ENCODE assay signal across 17 cellular contexts in the genomic region with DNA sequence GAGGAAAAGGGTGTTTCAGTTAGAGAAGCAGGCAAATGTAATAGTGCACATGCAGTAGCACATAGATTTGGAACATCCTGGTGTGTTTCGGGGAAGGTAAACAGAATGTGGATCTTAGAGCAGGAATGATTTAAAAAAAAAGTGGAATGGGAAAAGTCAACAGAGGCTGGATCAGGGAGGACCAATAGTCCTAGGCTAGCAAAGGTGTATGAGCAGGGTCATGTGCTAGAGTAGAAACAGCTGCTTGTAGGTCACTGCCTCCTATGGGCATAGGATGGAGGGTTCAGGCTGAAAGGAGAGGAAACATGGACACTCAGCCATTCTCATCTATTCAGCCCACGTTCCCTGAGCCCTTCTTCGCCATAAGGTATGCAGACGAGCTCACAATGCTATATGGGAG. TPM values are rescaled to one million over a fixed set of nuclear protein-coding genes. Genes with fewer than 3 reads are reported as not detected.
DNase-seq lines count a peak whose midpoint lies in the region; ATAC-seq and TF ChIP-seq lines count a peak whose summit lies in the region.
"Had no signal": no experiment of that assay in that cellular context is flagged by ENCODE, and none has a peak within 500 bp of the region (broad histone marks: within the 10 kb centered on the region; RNA-seq: fewer than 3 reads in every experiment).

No MANE protein-coding gene starts in this region.

- no peak overlapping the region for H2AFZ ChIP-seq in GM23338

- intact Hi-C loops in uterus (cut with DNase I; ENCODE audit: low total_unique reads): no loop called here

- DNase-seq in GM23338 (ENCODE audit: low spot score) (peak; percentile 45), NCI-H774 (lab: John Stamatoyannopoulos, UW) (peak; percentile 36), left lobe of liver (ENCODE audit: low spot score) (peak; percentile 55), progenitor cell of endocrine pancreas (ENCODE audit: low spot score, unreplicated experiment) (no peak), uterus (no peak), HT-29 (ENCODE audit: low spot score) (no peak)
- DNase-seq: CD4-positive, CD25-positive, alpha-beta regulatory T cell; GF-D8; NCI-H1048; NCI-H2081 treated with DMSO at 0.1 percent for 48 hours; NCI-H524; NK-92 treated with Interleukin-12 subunit alpha and Interleukin-12 subunit beta, amount 100 ng/mL, for 24 hours; OCI-M1; SIG-M5 had no signal

- peaks cover 12% of the 10 kb centered on the region for H3K36me3 Mint-ChIP-seq in GM23338 (ENCODE audit: low read depth)
- peaks cover 3% of the 10 kb centered on the region for H3K36me3 Mint-ChIP-seq in progenitor cell of endocrine pancreas (ENCODE audit: insufficient read depth)

- H3K27me3 Mint-ChIP-seq in GM23338 (ENCODE audit: insufficient read depth, low read depth, poor library complexity) (peaks cover 8% of the 10 kb centered on the region), progenitor cell of endocrine pancreas (no peaks in the 10 kb centered on the region)
- H3K27me3 Mint-ChIP-seq: B cell; CD4-positive, CD25-positive, alpha-beta regulatory T cell had no signal

- 0 out of 2 replicates have a peak, but pooled peaks cover 6% of the 10 kb centered on the region for H4K20me1 ChIP-seq in GM23338 (replicated peaks; ENCODE audit: insufficient read depth)

- no peaks in the 10 kb centered on the region for H3K9me3 ChIP-seq in uterus
- H3K9me3 ChIP-seq: HAP-1 had no signal

- TF ChIP-seq CTCF in GM23338 (conservative IDR thresholded peaks at IDR 0.05; ENCODE audit: low read depth in 2 of 2): peak; percentile 24 to 49; a peak in 3 of 4 replicates
- TF ChIP-seq CTCF in progenitor cell of endocrine pancreas (IDR thresholded peaks at IDR 0.05; ENCODE audit: unreplicated experiment): no peak
- no peak for TF ChIP-seq CTCF in uterus (IDR thresholded peaks at IDR 0.05)

- H3F3A ChIP-seq in GM23338 (replicated peaks; ENCODE audit: low read depth): peaks cover 17% of the 10 kb centered on the region

- peaks cover 8% of the 10 kb centered on the region for H3K79me2 ChIP-seq in GM23338 (replicated peaks; ENCODE audit: insufficient read depth)

- H3K27ac ChIP-seq in GM23338 (ENCODE audit: low read depth): no peak overlapping the region
- no peak overlapping the region for H3K27ac ChIP-seq in uterus

- H3K27ac Mint-ChIP-seq in GM23338 (no peak overlapping the region), progenitor cell of endocrine pancreas (peak overlapping the region; percentile 13)
- H3K27ac Mint-ChIP-seq: B cell had no signal

- H3K9me2 ChIP-seq in GM23338 (ENCODE audit: insufficient read depth): no peaks in the 10 kb centered on the region

- H3K4me1 ChIP-seq in GM23338 (ENCODE audit: insufficient read depth) (no peaks in the 10 kb centered on the region), uterus (no peaks in the 10 kb centered on the region)

- H3K4me3 ChIP-seq in GM23338: no peak overlapping the region
- H3K4me3 ChIP-seq in uterus: no peak overlapping the region
- H3K4me3 ChIP-seq: HAP-1 had no signal

- no peak overlapping the region for H3K4me3 Mint-ChIP-seq in GM23338
- H3K4me3 Mint-ChIP-seq in progenitor cell of endocrine pancreas (ENCODE audit: low read depth): no peak overlapping the region
- H3K4me3 Mint-ChIP-seq: B cell had no signal

- ATAC-seq in GM23338 (peak; percentile 16), left lobe of liver (peak; percentile 71), HG03442 (IDR thresholded peaks at IDR 0.05; ENCODE audit: unreplicated experiment) (no peak)

- H3K36me3 ChIP-seq in GM23338 (ENCODE audit: insufficient read depth): peaks cover 4% of the 10 kb centered on the region; the same call in 1 of the 2 replicates
- no peaks in the 10 kb centered on the region for H3K36me3 ChIP-seq in uterus

- H3K9me3 Mint-ChIP-seq in GM23338 (no peaks in the 10 kb centered on the region; the same call in 2 of the 3 replicates), progenitor cell of endocrine pancreas (ENCODE audit: low read depth) (no peaks in the 10 kb centered on the region)
- H3K9me3 Mint-ChIP-seq: CD4-positive, CD25-positive, alpha-beta regulatory T cell had no signal

- no peak overlapping the region for H3K4me2 ChIP-seq in GM23338

- no peak for TF ChIP-seq POLR2A in uterus (IDR thresholded peaks at IDR 0.05)

- no peaks in the 10 kb centered on the region for H3K27me3 ChIP-seq in GM23338 (ENCODE audit: insufficient read depth)
- no peaks in the 10 kb centered on the region for H3K27me3 ChIP-seq in uterus

- H3K4me1 Mint-ChIP-seq in GM23338: peaks cover under 1% of the 10 kb centered on the region; the same call in 2 of the 3 replicates
- H3K4me1 Mint-ChIP-seq in progenitor cell of endocrine pancreas (ENCODE audit: low read depth): peaks cover 11% of the 10 kb centered on the region

TF ChIP-seq in GM23338, 12 proteins besides CTCF, POLR2A, EP300 and RAD21 (continues in another document):
- no peak for TF ChIP-seq ZNF331 (CRISPR knock-in tag; IDR thresholded peaks at IDR 0.05; ENCODE audit: low read depth)
- no peak for TF ChIP-seq CREB1 (CRISPR knock-in tag; IDR thresholded peaks at IDR 0.05; ENCODE audit: low read depth)
- TF ChIP-seq, protein P1, sequence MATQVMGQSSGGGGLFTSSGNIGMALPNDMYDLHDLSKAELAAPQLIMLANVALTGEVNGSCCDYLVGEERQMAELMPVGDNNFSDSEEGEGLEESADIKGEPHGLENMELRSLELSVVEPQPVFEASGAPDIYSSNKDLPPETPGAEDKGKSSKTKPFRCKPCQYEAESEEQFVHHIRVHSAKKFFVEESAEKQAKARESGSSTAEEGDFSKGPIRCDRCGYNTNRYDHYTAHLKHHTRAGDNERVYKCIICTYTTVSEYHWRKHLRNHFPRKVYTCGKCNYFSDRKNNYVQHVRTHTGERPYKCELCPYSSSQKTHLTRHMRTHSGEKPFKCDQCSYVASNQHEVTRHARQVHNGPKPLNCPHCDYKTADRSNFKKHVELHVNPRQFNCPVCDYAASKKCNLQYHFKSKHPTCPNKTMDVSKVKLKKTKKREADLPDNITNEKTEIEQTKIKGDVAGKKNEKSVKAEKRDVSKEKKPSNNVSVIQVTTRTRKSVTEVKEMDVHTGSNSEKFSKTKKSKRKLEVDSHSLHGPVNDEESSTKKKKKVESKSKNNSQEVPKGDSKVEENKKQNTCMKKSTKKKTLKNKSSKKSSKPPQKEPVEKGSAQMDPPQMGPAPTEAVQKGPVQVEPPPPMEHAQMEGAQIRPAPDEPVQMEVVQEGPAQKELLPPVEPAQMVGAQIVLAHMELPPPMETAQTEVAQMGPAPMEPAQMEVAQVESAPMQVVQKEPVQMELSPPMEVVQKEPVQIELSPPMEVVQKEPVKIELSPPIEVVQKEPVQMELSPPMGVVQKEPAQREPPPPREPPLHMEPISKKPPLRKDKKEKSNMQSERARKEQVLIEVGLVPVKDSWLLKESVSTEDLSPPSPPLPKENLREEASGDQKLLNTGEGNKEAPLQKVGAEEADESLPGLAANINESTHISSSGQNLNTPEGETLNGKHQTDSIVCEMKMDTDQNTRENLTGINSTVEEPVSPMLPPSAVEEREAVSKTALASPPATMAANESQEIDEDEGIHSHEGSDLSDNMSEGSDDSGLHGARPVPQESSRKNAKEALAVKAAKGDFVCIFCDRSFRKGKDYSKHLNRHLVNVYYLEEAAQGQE (IDR thresholded peaks at IDR 0.05; ENCODE audit: unreplicated experiment): no peak
- no peak for TF ChIP-seq STAT1 (IDR thresholded peaks at IDR 0.05; ENCODE audit: unreplicated experiment)
- no peak for TF ChIP-seq POLR2AphosphoS5 (IDR thresholded peaks at IDR 0.05; ENCODE audit: low read depth)
- no peak for TF ChIP-seq NANOG (IDR thresholded peaks at IDR 0.05; ENCODE audit: borderline replicate concordance)
- TF ChIP-seq EZH2phosphoT487 (IDR thresholded peaks at IDR 0.05; ENCODE audit: unreplicated experiment): no peak
- TF ChIP-seq JUNB (IDR thresholded peaks at IDR 0.05; ENCODE audit: unreplicated experiment): no peak
- TF ChIP-seq EZH2 (IDR thresholded peaks at IDR 0.05; ENCODE audit: low read depth, unreplicated experiment): no peak

RNA-seq across cellular contexts. Expression of a gene that starts 3.7 kb away (rescaled TPM):
- 69.7 and 72.2 TPM in 2 replicates for total RNA-seq in GM23338 (2014; rRNA removed; shearing (Covaris generic))
- 27.5 and 28.6 TPM in 2 replicates for polyA plus RNA-seq in GM23338 (2016; fragmentation: Nextera tagmentation; extraction: Ambion mirVana)
- total RNA-seq in left lobe of liver (32.2 TPM), progenitor cell of endocrine pancreas (67.0 and 68.4 TPM in 2 replicates), uterus (10 to 100 TPM; 26.9 to 69.9 (median 38.5) TPM)
- 22.9 and 25.4 TPM in 2 replicates for total RNA-seq in HT-29 (2014; rRNA removed; shearing (Covaris generic))

RNA-seq across cellular contexts. Expression of a gene that starts 31.4 kb away (rescaled TPM):
- total RNA-seq in GM23338 (2014; rRNA removed; shearing (Covaris generic)): 9.7 and 10.1 TPM in 2 replicates
- 17.8 and 18.3 TPM in 2 replicates for polyA plus RNA-seq in GM23338 (2016; fragmentation: Nextera tagmentation; extraction: Ambion mirVana)
- 6.0 TPM for total RNA-seq in left lobe of liver
- total RNA-seq in progenitor cell of endocrine pancreas: 20.3 and 23.7 TPM in 2 replicates
- total RNA-seq in uterus: 10 to 100 TPM in 1 of 4 donors, 1 to 10 TPM in 2, under 1 TPM in 1; 0.88 to 22.4 (median 3.6) TPM
- 10.7 and 11.0 TPM in 2 replicates for total RNA-seq in HT-29 (2014; rRNA removed; shearing (Covaris generic))

Comparison
In these comparisons a context has a peak if more than half of its experiments do, and no peak if none do; other contexts are left out.
1. DNase-seq: peak in GM23338 (single experiment), NCI-H774 (single experiment) and left lobe of liver (single experiment); none in progenitor cell of endocrine pancreas (single experiment), uterus (0 of 2) and HT-29 (single experiment).
2. CTCF ChIP-seq: peak in GM23338 (2 of 2); none in progenitor cell of endocrine pancreas (single experiment) and uterus (0 of 4).